In genomic region chr15:56731571-56731970, GRCh38 we compare ENCODE assay signal across 9 cellular contexts. TPM values are rescaled to one million over a fixed set of nuclear protein-coding genes. Genes with fewer than 3 reads are reported as not detected.
DNase-seq lines count a peak whose midpoint lies in the region; ATAC-seq and TF ChIP-seq lines count a peak whose summit lies in the region.
"Had no signal": no experiment of that assay in that cellular context is flagged by ENCODE, and none has a peak within 500 bp of the region (broad histone marks: within the 10 kb centered on the region; RNA-seq: fewer than 3 reads in every experiment).

No MANE protein-coding gene starts in this region.

- POLR2A ChIA-PET in activated naive CD8-positive, alpha-beta T cell treated with anti-CD3 and anti-CD28 coated beads, Interleukin-2, amount 10 ng/mL, durations not matched to agents 7 days and 5 days (lab: Charles Lee), result no interaction called here

- intact Hi-C loops in activated CD4-positive, alpha-beta T cell treated with anti-CD3 and anti-CD28 coated beads, Interleukin-2, amount 10 ng/mL, durations not matched to agents 24 days and 14 days (cut with micrococcal nuclease), result loop anchor here (5.0 to 10.0 kb wide), 2 partner anchors 56 to 237 kb away; no protein-coding TSS in a partner anchor

- peaks cover 2% of the 10 kb centered on the region for H3K27me3 Mint-ChIP-seq in activated CD4-positive, alpha-beta T cell treated with anti-CD3 and anti-CD28 coated beads, Interleukin-2, amount 10 ng/mL, durations not matched to agents 24 days and 14 days
- peaks cover 5% of the 10 kb centered on the region for H3K27me3 Mint-ChIP-seq in activated naive CD8-positive, alpha-beta T cell treated with anti-CD3 and anti-CD28 coated beads, Interleukin-2, amount 10 ng/mL, durations not matched to agents 7 days and 5 days

- H3K9me3 Mint-ChIP-seq in activated CD4-positive, alpha-beta T cell treated with anti-CD3 and anti-CD28 coated beads, Interleukin-2, amount 10 ng/mL, durations not matched to agents 24 days and 14 days, result peaks cover 12% of the 10 kb centered on the region
- peaks cover 5% of the 10 kb centered on the region for H3K9me3 Mint-ChIP-seq in activated naive CD8-positive, alpha-beta T cell treated with anti-CD3 and anti-CD28 coated beads, Interleukin-2, amount 10 ng/mL, durations not matched to agents 7 days and 5 days
- H3K9me3 Mint-ChIP-seq: activated naive CD4-positive, alpha-beta T cell treated with anti-CD3 and anti-CD28 coated beads, Interleukin-2, amount 50 U/mL, for 72 hours had no signal

- H3K36me3 ChIP-seq in liver (ENCODE audit: control insufficient read depth in 4 of 4, insufficient read depth in 3 of 4, low read depth in 1 of 4, low read length in 3 of 4), result no peaks in the 10 kb centered on the region
- H3K36me3 ChIP-seq in thymus (ENCODE audit: control insufficient read depth, insufficient read depth), result no peaks in the 10 kb centered on the region

- no peaks in the 10 kb centered on the region for H3K9me3 ChIP-seq in liver (ENCODE audit: control insufficient read depth in 4 of 4, low read length in 3 of 4)
- H3K9me3 ChIP-seq in thymus (ENCODE audit: control insufficient read depth), result no peaks in the 10 kb centered on the region

- H3K4me1 Mint-ChIP-seq in activated CD4-positive, alpha-beta T cell treated with anti-CD3 and anti-CD28 coated beads, Interleukin-2, amount 10 ng/mL, durations not matched to agents 24 days and 14 days, result peaks cover 29% of the 10 kb centered on the region
- H3K4me1 Mint-ChIP-seq in activated naive CD8-positive, alpha-beta T cell treated with anti-CD3 and anti-CD28 coated beads, Interleukin-2, amount 10 ng/mL, durations not matched to agents 7 days and 5 days, result peaks cover 21% of the 10 kb centered on the region

- no peak for ATAC-seq in activated naive CD8-positive, alpha-beta T cell treated with anti-CD3 and anti-CD28 coated beads, Interleukin-2, amount 10 ng/mL, durations not matched to agents 7 days and 5 days (ENCODE audit: low read depth)
- ATAC-seq in GM18858 (IDR thresholded peaks at IDR 0.05; ENCODE audit: unreplicated experiment), result no peak
- ATAC-seq: activated naive CD4-positive, alpha-beta T cell treated with anti-CD3 and anti-CD28 coated beads, Interleukin-2, amount 50 U/mL, for 72 hours had no signal

- no peak for TF ChIP-seq CTCF in liver (IDR thresholded peaks at IDR 0.05; ENCODE audit: low read depth, low read length, missing input control)

- H3K4me3 ChIP-seq in liver (ENCODE audit: low read depth in 1 of 3, low read length in 3 of 3), result peak overlapping the region in 2 of 3 donors; percentile 71 to 91
- H3K4me3 ChIP-seq in thymus (ENCODE audit: low read length), result peak overlapping the region; percentile 98

- DNase-seq in activated CD4-positive, alpha-beta T cell treated with anti-CD3 and anti-CD28 coated beads, Interleukin-2, amount 10 ng/mL, durations not matched to agents 24 days and 14 days, result no peak
- no peak for DNase-seq in activated CD4-positive, alpha-beta T cell treated with anti-CD3 and anti-CD28 coated beads for 1 hour
- DNase-seq in activated naive CD8-positive, alpha-beta T cell treated with anti-CD3 and anti-CD28 coated beads, Interleukin-2, amount 10 ng/mL, durations not matched to agents 7 days and 5 days, result no peak
- DNase-seq in occipital lobe (lab: John Stamatoyannopoulos, UW) (no peak), HT-29 (ENCODE audit: low spot score) (no peak)

- H3K27ac Mint-ChIP-seq in activated CD4-positive, alpha-beta T cell treated with anti-CD3 and anti-CD28 coated beads, Interleukin-2, amount 10 ng/mL, durations not matched to agents 24 days and 14 days, result no peak overlapping the region
- H3K27ac Mint-ChIP-seq in activated naive CD8-positive, alpha-beta T cell treated with anti-CD3 and anti-CD28 coated beads, Interleukin-2, amount 10 ng/mL, durations not matched to agents 7 days and 5 days, result no peak overlapping the region

- H3K27me3 ChIP-seq in liver (ENCODE audit: control insufficient read depth in 4 of 4, insufficient read depth in 4 of 4, low read length in 3 of 4) (no peaks in the 10 kb centered on the region), thymus (ENCODE audit: control insufficient read depth, insufficient read depth) (no peaks in the 10 kb centered on the region)

- peaks cover 9 to 35% (median 20%) of the 10 kb centered on the region in 4 donors for H3K4me1 ChIP-seq in liver (ENCODE audit: control insufficient read depth in 4 of 4, insufficient read depth in 4 of 4, low read length in 3 of 4)
- H3K4me1 ChIP-seq in thymus (ENCODE audit: control insufficient read depth, insufficient read depth, low read length), result peaks cover 5% of the 10 kb centered on the region

- peak overlapping the region; percentile 91 for H3K4me3 Mint-ChIP-seq in activated CD4-positive, alpha-beta T cell treated with anti-CD3 and anti-CD28 coated beads, Interleukin-2, amount 10 ng/mL, durations not matched to agents 24 days and 14 days
- H3K4me3 Mint-ChIP-seq in activated naive CD8-positive, alpha-beta T cell treated with anti-CD3 and anti-CD28 coated beads, Interleukin-2, amount 10 ng/mL, durations not matched to agents 7 days and 5 days, result peak overlapping the region; percentile 92

- H3K27ac ChIP-seq in liver (ENCODE audit: low read depth in 1 of 2, low read length in 2 of 2) (peak overlapping the region; percentile 89 to 97), thymus (ENCODE audit: low read depth) (peak overlapping the region; percentile 64)

- WGBS in liver, result 64% methylated on average over 8 of the region's 8 CpGs
- 60% methylated on average over 8 of the region's 8 CpGs for WGBS in thymus

- H3K36me3 Mint-ChIP-seq in activated CD4-positive, alpha-beta T cell treated with anti-CD3 and anti-CD28 coated beads, Interleukin-2, amount 10 ng/mL, durations not matched to agents 24 days and 14 days (ENCODE audit: low read depth), result peaks cover 34% of the 10 kb centered on the region
- peaks cover 32% of the 10 kb centered on the region for H3K36me3 Mint-ChIP-seq in activated naive CD8-positive, alpha-beta T cell treated with anti-CD3 and anti-CD28 coated beads, Interleukin-2, amount 10 ng/mL, durations not matched to agents 7 days and 5 days

- TF ChIP-seq RAD21 in liver (IDR thresholded peaks at IDR 0.05), result no peak

- H3K9ac ChIP-seq in liver (ENCODE audit: low read depth in 1 of 2, low read length in 2 of 2), result peak overlapping the region in 1 of 2 donors; percentile 56

TF ChIP-seq in liver, 16 proteins besides CTCF, POLR2A, EP300 and RAD21:
- TF ChIP-seq ATF3 (IDR thresholded peaks at IDR 0.05), result no peak
- TF ChIP-seq HNF4G (IDR thresholded peaks at IDR 0.05), result no peak
- TF ChIP-seq EGR1 (IDR thresholded peaks at IDR 0.05; ENCODE audit: low read depth in 2 of 2), result no peak
- TF ChIP-seq NR2F2 (IDR thresholded peaks at IDR 0.05), result no peak
- no peak for TF ChIP-seq SP1 (IDR thresholded peaks at IDR 0.05)
- no peak for TF ChIP-seq FOXA2 (IDR thresholded peaks at IDR 0.05)
- TF ChIP-seq REST (IDR thresholded peaks at IDR 0.05), result no peak
- TF ChIP-seq HNF4A (conservative IDR thresholded peaks at IDR 0.05), result no peak
- no peak for TF ChIP-seq JUND (IDR thresholded peaks at IDR 0.05)
- no peak for TF ChIP-seq TAF1 (conservative IDR thresholded peaks at IDR 0.05)
- TF ChIP-seq FOXA1 (IDR thresholded peaks at IDR 0.05), result no peak

RNA-seq across cellular contexts. Expression of gene ZNF280D, which starts 1.7 kb away (rescaled TPM):
- 25.9 and 26.2 TPM in 2 replicates for total RNA-seq in activated CD4-positive, alpha-beta T cell treated with anti-CD3 and anti-CD28 coated beads, Interleukin-2, amount 10 ng/mL, durations not matched to agents 24 days and 14 days
- total RNA-seq in activated naive CD8-positive, alpha-beta T cell treated with anti-CD3 and anti-CD28 coated beads, Interleukin-2, amount 10 ng/mL, durations not matched to agents 7 days and 5 days, result 10 to 100 TPM; 28.4 to 35.0 TPM
- total RNA-seq in liver, result 10 to 100 TPM; 22.9 to 32.6 TPM
- 10 to 100 TPM in 1 of 2 donors, 1 to 10 TPM in 1; 5.2 to 14.9 TPM for polyA plus RNA-seq in liver
- 72.9 TPM for polyA plus RNA-seq in thymus
- 159 TPM for total RNA-seq in occipital lobe
- total RNA-seq in HT-29 (2014; rRNA removed; shearing (Covaris generic)), result 8.5 and 8.7 TPM in 2 replicates
